ENCODE assay signal across 13 cellular contexts in the genomic region with DNA sequence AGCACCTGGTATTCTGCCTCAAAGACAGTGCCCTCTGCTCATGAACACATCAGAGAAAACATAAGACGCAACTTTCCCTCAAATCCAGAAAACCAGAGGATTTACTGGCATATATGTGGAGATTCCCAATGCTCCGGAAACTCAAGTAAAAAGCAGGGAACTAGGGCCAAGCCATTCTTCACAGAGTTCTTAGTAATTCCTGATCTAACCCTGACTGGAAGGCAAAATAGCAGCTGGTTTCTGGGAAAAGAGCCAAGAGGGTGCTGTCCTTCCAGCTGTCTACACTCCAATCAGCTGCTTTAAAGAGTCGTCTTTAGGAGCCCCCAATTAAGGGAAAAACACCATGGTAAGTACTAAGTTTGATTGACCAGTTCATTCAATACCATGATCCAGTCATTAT. TPM values are rescaled to one million over a fixed set of nuclear protein-coding genes. Genes with fewer than 3 reads are reported as not detected.
DNase-seq lines count a peak whose midpoint lies in the region; ATAC-seq and TF ChIP-seq lines count a peak whose summit lies in the region.
"Had no signal": no experiment of that assay in that cellular context is flagged by ENCODE, and none has a peak within 500 bp of the region (broad histone marks: within the 10 kb centered on the region; RNA-seq: fewer than 3 reads in every experiment).

No MANE protein-coding gene starts in this region.

- no peak overlapping the region for H3K4me2 ChIP-seq in hepatocyte
- H3K4me2 ChIP-seq: A549 had no signal

- no peaks in the 10 kb centered on the region for H4K20me1 ChIP-seq in hepatocyte (ENCODE audit: insufficient read depth, poor library complexity, severe bottlenecking)

- TF ChIP-seq EP300 in upper lobe of left lung (IDR thresholded peaks at IDR 0.05): peak in 3 of 4 donors; percentile 13 to 40 (median 28)

- no peak for TF ChIP-seq CTCF in adrenal gland (IDR thresholded peaks at IDR 0.05)
- TF ChIP-seq CTCF in hepatocyte (IDR thresholded peaks at IDR 0.05; ENCODE audit: poor library complexity): no peak
- no peak for TF ChIP-seq CTCF in upper lobe of left lung (IDR thresholded peaks at IDR 0.05)
- TF ChIP-seq CTCF in activated CD8-positive, alpha-beta T cell treated with anti-CD3 and anti-CD28 coated beads for 36 hours (IDR thresholded peaks at IDR 0.05): no peak

- POLR2A ChIA-PET in activated CD8-positive, alpha-beta T cell treated with anti-CD3 and anti-CD28 coated beads for 36 hours (lab: Charles Lee): no interaction called here

- H3K4me1 ChIP-seq in adrenal gland (replicated peaks in 1 of 2) (peaks cover 0 to 21% of the 10 kb centered on the region in 2 donors), hepatocyte (ENCODE audit: insufficient read depth) (no peaks in the 10 kb centered on the region), upper lobe of left lung (peaks cover 34 to 50% (median 46%) of the 10 kb centered on the region in 4 donors), HAP-1 (no peaks in the 10 kb centered on the region)

- H3K27me3 Mint-ChIP-seq in activated CD8-positive, alpha-beta T cell treated with anti-CD3 and anti-CD28 coated beads for 36 hours: peaks cover 1% of the 10 kb centered on the region

- no peaks in the 10 kb centered on the region for H3K9me3 Mint-ChIP-seq in activated CD8-positive, alpha-beta T cell treated with anti-CD3 and anti-CD28 coated beads for 36 hours
- H3K9me3 Mint-ChIP-seq: activated T-helper 17 cell treated with anti-CD3 and anti-CD28 coated beads, Interleukin-2, amount 50 U/mL, for 72 hours; naive thymus-derived CD8-positive, alpha-beta T cell had no signal

- H3K9me3 ChIP-seq in adrenal gland (replicated peaks in 1 of 3) (no peaks in the 10 kb centered on the region), hepatocyte (ENCODE audit: low read depth) (no peaks in the 10 kb centered on the region), upper lobe of left lung (no peaks in the 10 kb centered on the region), HAP-1 (no peaks in the 10 kb centered on the region)
- H3K9me3 ChIP-seq: A549 had no signal

- H3K27me3 ChIP-seq in adrenal gland (no peaks in the 10 kb centered on the region), hepatocyte (no peaks in the 10 kb centered on the region), upper lobe of left lung (no peaks in the 10 kb centered on the region), HAP-1 (ENCODE audit: low read depth) (no peaks in the 10 kb centered on the region)

- H3K36me3 ChIP-seq in adrenal gland (replicated peaks in 1 of 2) (no peaks in the 10 kb centered on the region), hepatocyte (replicated peaks; ENCODE audit: insufficient read depth, low read depth) (no peaks in the 10 kb centered on the region), upper lobe of left lung (no peaks in the 10 kb centered on the region), HAP-1 (replicated peaks) (no peaks in the 10 kb centered on the region)

- H3K79me2 ChIP-seq in hepatocyte: no peaks in the 10 kb centered on the region

- CTCF ChIA-PET in activated CD8-positive, alpha-beta T cell treated with anti-CD3 and anti-CD28 coated beads for 36 hours (lab: Charles Lee): interaction anchor here (1.2 kb wide), 1 partner anchor 17 kb away, joined by 3 read pairs; no protein-coding TSS in a partner anchor

- peaks cover 12% of the 10 kb centered on the region for H3K4me1 Mint-ChIP-seq in activated CD8-positive, alpha-beta T cell treated with anti-CD3 and anti-CD28 coated beads for 36 hours (ENCODE audit: low read depth)
- H3K4me1 Mint-ChIP-seq: activated T-helper 17 cell treated with anti-CD3 and anti-CD28 coated beads, Interleukin-2, amount 50 U/mL, for 72 hours had no signal

- H3K27ac Mint-ChIP-seq in activated CD8-positive, alpha-beta T cell treated with anti-CD3 and anti-CD28 coated beads for 36 hours: no peak overlapping the region
- H3K27ac Mint-ChIP-seq: activated T-helper 17 cell treated with anti-CD3 and anti-CD28 coated beads, Interleukin-2, amount 50 U/mL, for 72 hours; naive thymus-derived CD8-positive, alpha-beta T cell had no signal

- no peaks in the 10 kb centered on the region for H3K9me2 ChIP-seq in hepatocyte (replicated peaks; ENCODE audit: insufficient read depth)

- peak overlapping the region in 2 of 5 donors; percentile 38 to 59 for H3K27ac ChIP-seq in adrenal gland
- peak overlapping the region; percentile 15 for H3K27ac ChIP-seq in hepatocyte
- H3K27ac ChIP-seq in upper lobe of left lung: peak overlapping the region in 2 of 4 donors; percentile 12 to 67
- H3K27ac ChIP-seq: A549, epithelial cell of prostate had no signal

- intact Hi-C loops in adrenal gland (cut with DNase I): no loop called here
- intact Hi-C loops in activated CD8-positive, alpha-beta T cell treated with anti-CD3 and anti-CD28 coated beads for 36 hours (cut with micrococcal nuclease): no loop called here

- no peak overlapping the region for H3K4me3 ChIP-seq in adrenal gland
- H3K4me3 ChIP-seq in hepatocyte: no peak overlapping the region
- H3K4me3 ChIP-seq in upper lobe of left lung: no peak overlapping the region
- no peak overlapping the region for H3K4me3 ChIP-seq in HAP-1
- H3K4me3 ChIP-seq: A549 had no signal

- WGBS in adrenal gland, 4 donors: 16 to 32% (median 26%) methylated on average over 3 of the region's 3 CpGs
- 59% methylated on average over 3 of the region's 3 CpGs for WGBS in hepatocyte (ENCODE audit: low lambda C conversion rate, missing lambda C conversion rate)
- WGBS in upper lobe of left lung, 2 donors: 39 to 55% methylated on average over 3 of the region's 3 CpGs

- no peak overlapping the region for H2AFZ ChIP-seq in hepatocyte

- no peaks in the 10 kb centered on the region for H3K36me3 Mint-ChIP-seq in activated CD8-positive, alpha-beta T cell treated with anti-CD3 and anti-CD28 coated beads for 36 hours (ENCODE audit: low read depth)
- H3K36me3 Mint-ChIP-seq: naive thymus-derived CD8-positive, alpha-beta T cell had no signal

- ATAC-seq in upper lobe of left lung (ENCODE audit: low FRiP score in 2 of 2): peak in 1 of 2 donors; percentile 68
- ATAC-seq in activated CD8-positive, alpha-beta T cell treated with anti-CD3 and anti-CD28 coated beads for 36 hours: no peak
- ATAC-seq: A549; activated T-helper 17 cell treated with anti-CD3 and anti-CD28 coated beads, Interleukin-2, amount 50 U/mL, for 72 hours; naive thymus-derived CD8-positive, alpha-beta T cell had no signal

- H3K4me3 Mint-ChIP-seq in activated CD8-positive, alpha-beta T cell treated with anti-CD3 and anti-CD28 coated beads for 36 hours: no peak overlapping the region
- H3K4me3 Mint-ChIP-seq: activated T-helper 17 cell treated with anti-CD3 and anti-CD28 coated beads, Interleukin-2, amount 50 U/mL, for 72 hours; naive thymus-derived CD8-positive, alpha-beta T cell had no signal

- no peak for TF ChIP-seq POLR2A in adrenal gland (IDR thresholded peaks at IDR 0.05)
- no peak for TF ChIP-seq POLR2A in upper lobe of left lung (IDR thresholded peaks at IDR 0.05)

- in situ Hi-C loops in HAP-1 (cut with MboI; ENCODE audit: low sequenced_read_pairs): no loop called here

- peak; percentile 26 to 55 for DNase-seq in NCI-H2081 (lab: John Stamatoyannopoulos, UW)
- DNase-seq in NCI-H2081 treated with DMSO at 0.1 percent for 48 hours (lab: John Stamatoyannopoulos, UW): no peak
- DNase-seq in adrenal gland: peak; percentile 25 to 58 (median 37)
- DNase-seq in hepatocyte (ENCODE audit: low spot score): peak; percentile 34
- no peak for DNase-seq in upper lobe of left lung
- DNase-seq in HAP-1 (ENCODE audit: low spot score in 2 of 2): no peak
- no peak for DNase-seq in activated CD8-positive, alpha-beta T cell treated with anti-CD3 and anti-CD28 coated beads for 36 hours
- DNase-seq in OCI-M1 (lab: John Stamatoyannopoulos, UW): no peak
- DNase-seq: naive thymus-derived CD8-positive, alpha-beta T cell; NCI-H446 treated with DMSO at 0.1 percent for 48 hours had no signal

RNA-seq across cellular contexts. Expression of a gene that starts 49.6 kb away (rescaled TPM):
- total RNA-seq in adrenal gland: 10 to 100 TPM in 1 of 8 donors, 1 to 10 TPM in 7; 2.4 to 11.9 (median 5.8) TPM
- 1 to 10 TPM; 1.9 to 3.0 (median 2.5) TPM for polyA plus RNA-seq in adrenal gland
- 1.5 and 3.1 TPM in 2 replicates for total RNA-seq in hepatocyte
- polyA plus RNA-seq in hepatocyte: 1.2 and 3.1 TPM in 2 replicates
- total RNA-seq in upper lobe of left lung: 10 to 100 TPM in 5 of 6 donors, 1 to 10 TPM in 1; 6.0 to 28.3 (median 14.9) TPM
- not detected for total RNA-seq in activated CD8-positive, alpha-beta T cell treated with anti-CD3 and anti-CD28 coated beads for 36 hours
- total RNA-seq: activated T-helper 17 cell treated with anti-CD3 and anti-CD28 coated beads, Interleukin-2, amount 50 U/mL, for 72 hours; naive thymus-derived CD8-positive, alpha-beta T cell had no signal

Comparison
In these comparisons a context has a peak if more than half of its experiments do, and no peak if none do; other contexts are left out.
1. DNase-seq: peak in NCI-H2081 (2 of 2), adrenal gland (7 of 7) and hepatocyte (single experiment); none in NCI-H2081 treated with DMSO at 0.1 percent for 48 hours (single experiment), upper lobe of left lung (0 of 2), HAP-1 (0 of 2), activated CD8-positive, alpha-beta T cell treated with anti-CD3 and anti-CD28 coated beads for 36 hours (single experiment) and OCI-M1 (single experiment).